ENCODE assay signal across 19 cellular contexts in the genomic region with DNA sequence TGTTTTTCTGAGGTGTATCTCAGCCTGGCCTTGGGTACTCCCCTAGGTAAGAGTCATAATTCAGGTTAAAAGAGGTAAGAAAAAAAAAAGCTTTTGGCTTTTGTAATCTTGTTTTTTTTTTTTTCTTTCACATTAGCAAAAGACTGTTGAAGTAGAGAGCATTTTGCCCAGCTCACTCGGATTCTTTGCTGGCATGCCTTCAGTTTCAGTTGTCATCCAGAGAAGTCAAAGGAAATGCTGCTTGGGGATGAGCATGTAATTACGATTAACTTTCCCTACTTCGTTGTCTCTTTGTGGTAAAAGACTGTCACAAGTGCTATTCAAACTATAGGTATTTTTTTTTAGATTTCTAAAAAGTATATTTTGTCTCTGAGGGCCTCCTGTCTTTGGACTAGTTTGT. TPM values are rescaled to one million over a fixed set of nuclear protein-coding genes. Genes with fewer than 3 reads are reported as not detected.
DNase-seq lines count a peak whose midpoint lies in the region; ATAC-seq and TF ChIP-seq lines count a peak whose summit lies in the region.
"Had no signal": no experiment of that assay in that cellular context is flagged by ENCODE, and none has a peak within 500 bp of the region (broad histone marks: within the 10 kb centered on the region; RNA-seq: fewer than 3 reads in every experiment).

No MANE protein-coding gene starts in this region.

- TF ChIP-seq CTCF in CD14-positive monocyte (IDR thresholded peaks at IDR 0.05) (no peak), OCI-LY1 (IDR thresholded peaks at IDR 0.05; ENCODE audit: low read length) (no peak), foreskin keratinocyte (conservative IDR thresholded peaks at IDR 0.05) (no peak)

- H3K9me3 ChIP-seq in OCI-LY1 (ENCODE audit: low read length), result peaks cover 5% of the 10 kb centered on the region
- H3K9me3 ChIP-seq: Peyer's patch, suprapubic skin had no signal

- H3K36me3 ChIP-seq in OCI-LY1 (ENCODE audit: insufficient read depth, low read length) (peaks cover 28% of the 10 kb centered on the region), rectal smooth muscle tissue (ENCODE audit: control insufficient read depth, insufficient read depth, low read length) (no peaks in the 10 kb centered on the region)
- H3K36me3 ChIP-seq: Peyer's patch, suprapubic skin had no signal

- H3K36me3 Mint-ChIP-seq in CD14-positive monocyte, result peaks cover 51 to 59% of the 10 kb centered on the region in 2 donors
- H3K36me3 Mint-ChIP-seq: WTC11 had no signal

- peaks cover 96% of the 10 kb centered on the region for H3K79me2 ChIP-seq in OCI-LY1 (ENCODE audit: insufficient read depth, low read length)

- peaks cover 78% of the 10 kb centered on the region for H3K4me1 ChIP-seq in OCI-LY1 (ENCODE audit: insufficient read depth, low read length, severe bottlenecking)
- peaks cover 54% of the 10 kb centered on the region for H3K4me1 ChIP-seq in foreskin keratinocyte
- peaks cover 21% of the 10 kb centered on the region for H3K4me1 ChIP-seq in rectal smooth muscle tissue (ENCODE audit: control insufficient read depth, insufficient read depth, low read length)

- H3K9ac ChIP-seq in OCI-LY1 (ENCODE audit: low read length), result no peak overlapping the region
- no peak overlapping the region for H3K9ac ChIP-seq in rectal smooth muscle tissue (ENCODE audit: low read length)

- no peak for DNase-seq in CD14-positive monocyte (ENCODE audit: low spot score)
- DNase-seq in foreskin keratinocyte, result no peak
- DNase-seq in DMS 273 (lab: John Stamatoyannopoulos, UW; ENCODE audit: unreplicated experiment), result no peak
- no peak for DNase-seq in T-helper 9 cell
- no peak for DNase-seq in HPDE6-E6E7 (ENCODE audit: extremely low spot score)
- DNase-seq in mucosa of gallbladder (ENCODE audit: low spot score), result no peak
- DNase-seq: activated effector memory CD4-positive, alpha-beta T cell treated with Interleukin-2 at 50 U/mL for 16 hours; amniotic stem cell; NCI-H1092 treated with DMSO at 0.1 percent for 48 hours; NCI-H82; Peyer's patch; right cardiac atrium; T-cell had no signal

- H3K4me3 Mint-ChIP-seq in CD14-positive monocyte, result peak overlapping the region in 1 of 2 donors; percentile 27
- H3K4me3 Mint-ChIP-seq: T-cell, WTC11 had no signal

- H3K4me1 Mint-ChIP-seq in CD14-positive monocyte, result peaks cover 82% of the 10 kb centered on the region

- H3K27me3 ChIP-seq in OCI-LY1 (ENCODE audit: insufficient read depth, low read length) (no peaks in the 10 kb centered on the region), foreskin keratinocyte (no peaks in the 10 kb centered on the region), rectal smooth muscle tissue (ENCODE audit: control insufficient read depth, insufficient read depth, low read length) (no peaks in the 10 kb centered on the region)
- H3K27me3 ChIP-seq: Peyer's patch, suprapubic skin had no signal

- no peaks in the 10 kb centered on the region for H3F3A ChIP-seq in OCI-LY1 (ENCODE audit: insufficient read depth, low read length)

- no peaks in the 10 kb centered on the region; the same call in 1 of the 2 replicates for H4K20me1 ChIP-seq in OCI-LY1 (ENCODE audit: insufficient read depth, low read length)

- ATAC-seq in foreskin keratinocyte, result no peak
- ATAC-seq: HCT116, right cardiac atrium, T-cell, WTC11 had no signal

- H3K9me3 Mint-ChIP-seq in CD14-positive monocyte, result peaks cover 0 to 2% (median 0%) of the 10 kb centered on the region in 7 donors
- H3K9me3 Mint-ChIP-seq: T-cell, WTC11 had no signal

- H3K27ac Mint-ChIP-seq in CD14-positive monocyte, result peak overlapping the region in 6 of 7 donors; percentile 35 to 85 (median 82)
- H3K27ac Mint-ChIP-seq: T-cell had no signal

- H3K4me3 ChIP-seq in OCI-LY1 (ENCODE audit: low read depth, low read length, poor library complexity, severe bottlenecking), result no peak overlapping the region
- H3K4me3 ChIP-seq in rectal smooth muscle tissue (ENCODE audit: low read length), result no peak overlapping the region
- H3K4me3 ChIP-seq: lung, Peyer's patch, suprapubic skin had no signal

- H3K9me2 ChIP-seq in OCI-LY1 (ENCODE audit: low read depth, low read length), result no peaks in the 10 kb centered on the region

- intact Hi-C loops in CD14-positive monocyte (cut with micrococcal nuclease), result no loop called here

- H3K4me2 ChIP-seq in OCI-LY1 (ENCODE audit: low read length), result no peak overlapping the region

- peaks cover 0 to 1% (median 0%) of the 10 kb centered on the region in 3 donors for H3K27me3 Mint-ChIP-seq in CD14-positive monocyte (ENCODE audit: low read depth in 3 of 3)
- H3K27me3 Mint-ChIP-seq: T-cell had no signal

- peak overlapping the region; percentile 28 for H3K27ac ChIP-seq in OCI-LY1 (ENCODE audit: low read depth, low read length, poor library complexity, severe bottlenecking)
- peak overlapping the region; percentile 24 for H3K27ac ChIP-seq in foreskin keratinocyte
- H3K27ac ChIP-seq in rectal smooth muscle tissue (ENCODE audit: low read depth, low read length), result peak overlapping the region; percentile 40

- no peak overlapping the region for H2AFZ ChIP-seq in OCI-LY1 (ENCODE audit: low read length)

RNA-seq across cellular contexts. Expression of a gene that starts 6.3 kb away (rescaled TPM):
- polyA plus RNA-seq in CD14-positive monocyte (100 to 1,000 TPM; 148 to 199 TPM), foreskin keratinocyte (6.1 and 7.4 TPM in 2 replicates)
- total RNA-seq in foreskin keratinocyte (45.6 and 46.9 TPM in 2 replicates), mucosa of gallbladder (50.0 TPM)
